In genomic region chr11:37710031-37710430, GRCh38 we compare ENCODE assay signal across 1 cellular context.
TF ChIP-seq lines count a peak whose summit lies in the region.

No MANE protein-coding gene starts in this region.

TF ChIP-seq in IMR-90, 13 proteins besides CTCF, POLR2A, EP300 and RAD21 (continued from another document):
- TF ChIP-seq USF2 (IDR thresholded peaks at IDR 0.05; ENCODE audit: low read depth, low read length), result no peak
TF ChIP-seq in IMR-90: peak in this region for 1.
